8 cellular contexts compared by ENCODE assay signal in genomic region chr1:43367026-43367903, GRCh38. TPM values are rescaled to one million over a fixed set of nuclear protein-coding genes. Genes with fewer than 3 reads are reported as not detected.
DNase-seq lines count a peak whose midpoint lies in the region; ATAC-seq, FAIRE-seq and TF ChIP-seq lines count a peak whose summit lies in the region.

No MANE protein-coding gene starts in this region.

- ATAC-seq in HG02981 (IDR thresholded peaks at IDR 0.05; ENCODE audit: unreplicated experiment), result peak; percentile 31

- H3K27ac ChIP-seq in SJCRH30, result peak overlapping the region; percentile 73; the same call in 1 of the 2 replicates

- DNase-seq in SIG-M5 treated with dmso at 0.1 percent for 504 hours (lab: John Stamatoyannopoulos, UW; ENCODE audit: unreplicated experiment), result peak; percentile 31
- DNase-seq in SIG-M5 (lab: John Stamatoyannopoulos, UW), result no peak
- no peak for DNase-seq in SJCRH30
- no peak for DNase-seq in astrocyte of the cerebellum (ENCODE audit: low read depth)
- DNase-seq in iPS-NIHi11 (ENCODE audit: low spot score), result peak; percentile 42
- DNase-seq in stimulated activated CD4-positive, alpha-beta T cell treated with anti-CD3 and anti-CD28 coated beads, Interleukin-15, amount 100 ng/mL, for 24 hours, result peak; percentile 59
- DNase-seq in GM19239 (ENCODE audit: insufficient read length, low spot score), result no peak

- H3K9me3 ChIP-seq in SJCRH30 (replicated peaks), result no peaks in the 10 kb centered on the region

- peaks cover 3% of the 10 kb centered on the region; the same call in 1 of the 2 replicates for H3K4me1 ChIP-seq in SJCRH30

- H3K27me3 ChIP-seq in SJCRH30, result no peaks in the 10 kb centered on the region

- TF ChIP-seq CTCF in astrocyte of the cerebellum (IDR thresholded peaks at IDR 0.05; ENCODE audit: low read depth, low read length, missing control alignments), result no peak

- peak overlapping the region; percentile 87 for H3K4me3 ChIP-seq in SJCRH30
- peak overlapping the region; percentile 77 for H3K4me3 ChIP-seq in astrocyte of the cerebellum (ENCODE audit: low read depth, low read length)

- in situ Hi-C loops in astrocyte of the cerebellum (cut with HindIII; ENCODE audit: low sequenced_read_pairs), result no loop called here

- H3K36me3 ChIP-seq in SJCRH30, result peaks cover 17% of the 10 kb centered on the region

- FAIRE-seq in GM19239 (lab: Jason Lieb, UNC), result no peak

RNA-seq across cellular contexts. Expression of gene ELOVL1, which starts 0.5 kb away (rescaled TPM):
- total RNA-seq in SJCRH30 (2014; rRNA removed; shearing (Covaris generic)), result 43.5 and 46.3 TPM in 2 replicates

RNA-seq across cellular contexts. Expression of gene CDC20, which starts 8.5 kb away (rescaled TPM):
- total RNA-seq in SJCRH30 (2014; rRNA removed; shearing (Covaris generic)), result 181 and 185 TPM in 2 replicates

RNA-seq across cellular contexts. Expression of gene MED8, which starts 22.3 kb away (rescaled TPM):
- 33.9 and 39.3 TPM in 2 replicates for total RNA-seq in SJCRH30 (2014; rRNA removed; shearing (Covaris generic))

RNA-seq across cellular contexts. Expression of gene SZT2, which starts 22.4 kb away (rescaled TPM):
- total RNA-seq in SJCRH30 (2014; rRNA removed; shearing (Covaris generic)), result 15.5 and 19.5 TPM in 2 replicates

RNA-seq across cellular contexts. Expression of gene MPL, which starts 29.6 kb away (rescaled TPM):
- total RNA-seq in SJCRH30 (2014; rRNA removed; shearing (Covaris generic)), result not detected in 2 replicates

Comparison
In these comparisons a context has a peak if more than half of its experiments do, and no peak if none do; other contexts are left out.
1. DNase-seq: peak in SIG-M5 treated with dmso at 0.1 percent for 504 hours (single experiment), iPS-NIHi11 (single experiment) and stimulated activated CD4-positive, alpha-beta T cell treated with anti-CD3 and anti-CD28 coated beads, Interleukin-15, amount 100 ng/mL, for 24 hours (single experiment); none in SIG-M5 (single experiment), SJCRH30 (0 of 2), astrocyte of the cerebellum (single experiment) and GM19239 (single experiment).